Comparison of ENCODE assay signal across 1 cellular context in the genomic region with DNA sequence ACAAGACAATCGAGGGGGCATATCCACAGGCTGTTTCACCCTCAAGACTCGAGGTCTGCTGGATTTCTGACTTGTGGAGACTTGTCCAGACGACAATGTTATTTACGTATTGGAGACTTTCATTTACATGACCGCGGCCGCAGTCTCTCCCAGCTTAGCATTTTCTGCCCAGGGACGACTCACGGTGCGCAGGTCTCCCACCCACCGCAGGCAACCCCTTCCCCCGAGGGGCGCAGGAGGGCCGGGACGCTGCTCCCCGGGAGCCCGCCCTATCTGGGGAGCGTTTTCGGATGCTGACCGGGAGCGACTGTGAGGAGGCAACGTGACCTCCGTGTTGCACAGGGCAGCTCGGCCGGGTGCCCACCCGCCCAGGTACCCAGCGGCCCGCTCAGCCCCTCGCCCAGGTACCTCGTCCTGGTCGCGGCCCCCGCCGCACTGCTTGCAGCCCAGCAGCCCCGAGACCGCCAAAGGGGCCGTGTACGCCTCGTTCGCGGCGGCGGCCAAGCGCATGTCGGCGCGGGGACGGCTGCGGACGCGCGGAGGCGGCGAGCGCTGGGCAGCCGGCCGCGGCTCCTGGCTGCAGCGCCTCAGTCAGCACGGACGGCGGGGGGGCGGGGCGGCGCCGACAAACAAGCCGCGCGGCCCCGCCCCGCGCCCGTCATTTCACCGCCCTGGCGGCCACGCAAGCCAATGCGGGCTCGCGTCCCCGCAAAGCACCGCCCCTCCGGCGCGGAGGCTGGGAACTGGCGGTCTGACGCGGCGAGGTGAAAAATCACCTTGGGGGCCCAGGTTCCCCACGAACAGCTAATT.
A peak's percentile ranks its signal among the peaks of the same experiment; 100 is the strongest.
TF ChIP-seq lines count a peak whose summit lies in the region.

No MANE protein-coding gene starts in this region.

TF ChIP-seq in K562, 482 proteins besides CTCF, POLR2A, EP300 and RAD21 (continued from another document):
- TF ChIP-seq NR2C2 (CRISPR knock-in tag; IDR thresholded peaks at IDR 0.05), result 0 out of 2 replicates have a peak, but pooled peaks have one; percentile 36
- TF ChIP-seq NR2C2 (tag; IDR thresholded peaks at IDR 0.05), result no peak
- peak; percentile 78 for TF ChIP-seq POLR2G (IDR thresholded peaks at IDR 0.05; ENCODE audit: low read depth, low read length)
- TF ChIP-seq, protein P1, sequence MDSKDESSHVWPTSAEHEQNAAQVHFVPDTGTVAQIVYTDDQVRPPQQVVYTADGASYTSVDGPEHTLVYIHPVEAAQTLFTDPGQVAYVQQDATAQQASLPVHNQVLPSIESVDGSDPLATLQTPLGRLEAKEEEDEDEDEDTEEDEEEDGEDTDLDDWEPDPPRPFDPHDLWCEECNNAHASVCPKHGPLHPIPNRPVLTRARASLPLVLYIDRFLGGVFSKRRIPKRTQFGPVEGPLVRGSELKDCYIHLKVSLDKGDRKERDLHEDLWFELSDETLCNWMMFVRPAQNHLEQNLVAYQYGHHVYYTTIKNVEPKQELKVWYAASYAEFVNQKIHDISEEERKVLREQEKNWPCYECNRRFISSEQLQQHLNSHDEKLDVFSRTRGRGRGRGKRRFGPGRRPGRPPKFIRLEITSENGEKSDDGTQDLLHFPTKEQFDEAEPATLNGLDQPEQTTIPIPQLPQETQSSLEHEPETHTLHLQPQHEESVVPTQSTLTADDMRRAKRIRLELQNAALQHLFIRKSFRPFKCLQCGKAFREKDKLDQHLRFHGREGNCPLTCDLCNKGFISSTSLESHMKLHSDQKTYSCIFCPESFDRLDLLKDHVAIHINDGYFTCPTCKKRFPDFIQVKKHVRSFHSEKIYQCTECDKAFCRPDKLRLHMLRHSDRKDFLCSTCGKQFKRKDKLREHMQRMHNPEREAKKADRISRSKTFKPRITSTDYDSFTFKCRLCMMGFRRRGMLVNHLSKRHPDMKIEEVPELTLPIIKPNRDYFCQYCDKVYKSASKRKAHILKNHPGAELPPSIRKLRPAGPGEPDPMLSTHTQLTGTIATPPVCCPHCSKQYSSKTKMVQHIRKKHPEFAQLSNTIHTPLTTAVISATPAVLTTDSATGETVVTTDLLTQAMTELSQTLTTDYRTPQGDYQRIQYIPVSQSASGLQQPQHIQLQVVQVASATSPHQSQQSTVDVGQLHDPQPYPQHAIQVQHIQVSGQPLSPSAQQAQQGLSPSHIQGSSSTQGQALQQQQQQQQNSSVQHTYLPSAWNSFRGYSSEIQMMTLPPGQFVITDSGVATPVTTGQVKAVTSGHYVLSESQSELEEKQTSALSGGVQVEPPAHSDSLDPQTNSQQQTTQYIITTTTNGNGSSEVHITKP (IDR thresholded peaks at IDR 0.05; ENCODE audit: partially characterized antibody), result peak; percentile 28
- TF ChIP-seq, protein P2, sequence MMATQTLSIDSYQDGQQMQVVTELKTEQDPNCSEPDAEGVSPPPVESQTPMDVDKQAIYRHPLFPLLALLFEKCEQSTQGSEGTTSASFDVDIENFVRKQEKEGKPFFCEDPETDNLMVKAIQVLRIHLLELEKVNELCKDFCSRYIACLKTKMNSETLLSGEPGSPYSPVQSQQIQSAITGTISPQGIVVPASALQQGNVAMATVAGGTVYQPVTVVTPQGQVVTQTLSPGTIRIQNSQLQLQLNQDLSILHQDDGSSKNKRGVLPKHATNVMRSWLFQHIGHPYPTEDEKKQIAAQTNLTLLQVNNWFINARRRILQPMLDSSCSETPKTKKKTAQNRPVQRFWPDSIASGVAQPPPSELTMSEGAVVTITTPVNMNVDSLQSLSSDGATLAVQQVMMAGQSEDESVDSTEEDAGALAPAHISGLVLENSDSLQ (IDR thresholded peaks at IDR 0.05), result peak; percentile 99
